Comparison of ENCODE assay signal across 8 cellular contexts in the genomic region with DNA sequence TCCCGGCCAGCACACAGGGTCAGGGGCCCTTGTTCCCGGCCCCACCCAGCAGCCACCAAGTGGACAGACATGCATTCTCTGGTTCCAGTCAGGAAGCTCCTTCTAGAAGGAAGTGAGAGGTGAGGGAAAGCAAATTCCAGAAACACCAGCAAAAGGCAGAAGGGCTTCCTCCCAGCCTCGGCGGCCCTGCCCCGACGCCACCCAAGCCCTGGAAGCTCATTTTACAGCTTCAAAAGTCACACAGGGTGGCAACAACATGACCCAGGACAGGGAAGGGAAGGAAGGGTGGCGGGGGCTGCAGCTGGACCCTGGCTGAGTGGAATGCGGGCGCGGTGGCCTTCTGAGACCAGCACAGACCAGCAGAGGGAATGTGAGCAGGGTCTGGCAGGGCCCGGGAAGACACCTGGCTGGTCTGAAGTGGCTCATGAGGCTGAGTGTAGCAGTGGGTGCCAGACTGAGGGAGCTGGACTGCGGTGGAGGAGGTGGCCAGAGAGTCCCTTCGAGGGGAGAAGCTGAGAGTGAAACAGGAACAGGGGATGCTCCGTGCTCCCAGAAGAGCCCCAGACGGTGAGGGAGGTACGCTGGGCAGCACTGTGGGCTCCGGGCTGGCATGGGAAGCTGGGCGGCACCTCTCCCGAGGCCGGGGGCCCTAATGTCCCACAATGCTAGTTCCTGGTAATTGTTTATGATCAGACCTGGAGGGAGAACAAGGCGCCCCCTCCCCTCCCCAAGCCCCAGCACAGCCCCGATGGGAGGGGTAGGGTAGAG. TPM values are rescaled to one million over a fixed set of nuclear protein-coding genes. Genes with fewer than 3 reads are reported as not detected.
DNase-seq lines count a peak whose midpoint lies in the region; ATAC-seq, FAIRE-seq and TF ChIP-seq lines count a peak whose summit lies in the region.

No MANE protein-coding gene starts in this region.

- no peak for TF ChIP-seq CTCF in 22Rv1 (IDR thresholded peaks at IDR 0.05)
- no peak for TF ChIP-seq CTCF in chondrocyte (IDR thresholded peaks at IDR 0.05)

- CTCF ChIA-PET in naive thymus-derived CD4-positive, alpha-beta T cell (lab: Charles Lee), result interaction anchor here (0.9 to 3.3 kb wide), 6 partner anchors 9 to 165 kb away, joined by 3 to 17 read pairs (median 6); partner anchors contain the start of gene WBP2

- intact Hi-C loops in naive thymus-derived CD4-positive, alpha-beta T cell (cut with micrococcal nuclease), result loop anchor here in 1 of 2 donors (2.0 kb wide), 1 partner anchor 15 kb away; no protein-coding TSS in a partner anchor

- ATAC-seq in naive thymus-derived CD4-positive, alpha-beta T cell, result no peak
- ATAC-seq in HG02981 (IDR thresholded peaks at IDR 0.05; ENCODE audit: unreplicated experiment), result no peak
- ATAC-seq in GM21737 (IDR thresholded peaks at IDR 0.05; ENCODE audit: unreplicated experiment), result no peak

- DNase-seq in LoVo (ENCODE audit: low spot score) (peak; percentile 70), chondrocyte (ENCODE audit: low spot score) (no peak), epidermal melanocyte (ENCODE audit: insufficient read length, low spot score) (no peak), HTR-8/SVneo (ENCODE audit: insufficient read length, low spot score) (no peak)
- no peak for DNase-seq in naive thymus-derived CD4-positive, alpha-beta T cell

- H3K27ac ChIP-seq in 22Rv1, result peak overlapping the region; percentile 40
- H3K27ac ChIP-seq in naive thymus-derived CD4-positive, alpha-beta T cell (ENCODE audit: low read depth, low read length), result peak overlapping the region; percentile 97

- no peak overlapping the region for H3K4me3 ChIP-seq in naive thymus-derived CD4-positive, alpha-beta T cell (ENCODE audit: low read length)

- no peak for FAIRE-seq in HTR-8/SVneo (lab: Jason Lieb, UNC)

- POLR2A ChIA-PET in naive thymus-derived CD4-positive, alpha-beta T cell (lab: Charles Lee), result interaction anchor here (1.0 to 16.6 kb wide), 9 partner anchors 9 to 70 kb away, joined by 4 to 238 read pairs (median 38); partner anchors contain the start of genes TRIM65, UNK and WBP2

- no peaks in the 10 kb centered on the region for H3K27me3 Mint-ChIP-seq in chondrocyte (ENCODE audit: low read depth)
- H3K27me3 Mint-ChIP-seq in naive thymus-derived CD4-positive, alpha-beta T cell, result no peaks in the 10 kb centered on the region

- no peaks in the 10 kb centered on the region for H3K27me3 ChIP-seq in naive thymus-derived CD4-positive, alpha-beta T cell (ENCODE audit: control insufficient read depth in 2 of 2, insufficient read depth in 2 of 2, low read length in 2 of 2)

- peaks cover 20% of the 10 kb centered on the region for H3K4me1 Mint-ChIP-seq in chondrocyte (ENCODE audit: low read depth)
- H3K4me1 Mint-ChIP-seq in naive thymus-derived CD4-positive, alpha-beta T cell, result peaks cover 4 to 36% (median 19%) of the 10 kb centered on the region in 7 donors

- H3K9me3 Mint-ChIP-seq in chondrocyte (ENCODE audit: low read depth), result no peaks in the 10 kb centered on the region
- no peaks in the 10 kb centered on the region for H3K9me3 Mint-ChIP-seq in naive thymus-derived CD4-positive, alpha-beta T cell

- no peak overlapping the region for H3K4me3 Mint-ChIP-seq in chondrocyte (ENCODE audit: unreplicated experiment)
- peak overlapping the region in 3 of 10 donors; percentile 33 to 69 (median 53) for H3K4me3 Mint-ChIP-seq in naive thymus-derived CD4-positive, alpha-beta T cell

- H3K36me3 Mint-ChIP-seq in chondrocyte (ENCODE audit: low read depth), result peaks cover 19% of the 10 kb centered on the region
- H3K36me3 Mint-ChIP-seq in naive thymus-derived CD4-positive, alpha-beta T cell, result peaks cover 0 to 28% (median 10%) of the 10 kb centered on the region in 5 donors

- H3K4me1 ChIP-seq in naive thymus-derived CD4-positive, alpha-beta T cell (ENCODE audit: control insufficient read depth in 2 of 2, insufficient read depth in 2 of 2, low read length in 2 of 2), result peaks cover 21 to 30% of the 10 kb centered on the region in 2 donors

- no peaks in the 10 kb centered on the region for H3K9me3 ChIP-seq in naive thymus-derived CD4-positive, alpha-beta T cell (ENCODE audit: control insufficient read depth in 2 of 3, low read length in 3 of 3)

- H3K36me3 ChIP-seq in naive thymus-derived CD4-positive, alpha-beta T cell (ENCODE audit: control insufficient read depth in 2 of 3, insufficient read depth in 3 of 3, low read length in 3 of 3), result peaks cover 11 to 67% (median 24%) of the 10 kb centered on the region in 3 experiments

- peak overlapping the region; percentile 82 for H3K27ac Mint-ChIP-seq in chondrocyte (ENCODE audit: unreplicated experiment)
- H3K27ac Mint-ChIP-seq in naive thymus-derived CD4-positive, alpha-beta T cell, result peak overlapping the region in 6 of 9 donors; percentile 28 to 82 (median 72)

RNA-seq across cellular contexts. Expression of gene UNC13D, which starts 1.9 kb away (rescaled TPM):
- total RNA-seq in chondrocyte, result 1.1 to 3.1 TPM (median 1.5 TPM) in 3 replicates
- 100 to 1,000 TPM; 145 to 201 (median 152) TPM for total RNA-seq in naive thymus-derived CD4-positive, alpha-beta T cell
- 10 to 100 TPM; 44.5 to 83.3 TPM for polyA plus RNA-seq in naive thymus-derived CD4-positive, alpha-beta T cell

RNA-seq across cellular contexts. Expression of gene WBP2, which starts 9.0 kb away (rescaled TPM):
- 45.0 to 62.5 TPM (median 56.5 TPM) in 3 replicates for total RNA-seq in chondrocyte
- 100 to 1,000 TPM in 3 of 5 experiments, 10 to 100 TPM in 2; 87.7 to 159 (median 112) TPM for total RNA-seq in naive thymus-derived CD4-positive, alpha-beta T cell
- 10 to 100 TPM; 84.8 to 99.4 TPM for polyA plus RNA-seq in naive thymus-derived CD4-positive, alpha-beta T cell

RNA-seq across cellular contexts. Expression of gene TRIM47, which starts 32.3 kb away (rescaled TPM):
- 33.9 to 50.6 TPM (median 46.3 TPM) in 3 replicates for total RNA-seq in chondrocyte
- 10 to 100 TPM in 1 of 5 experiments, 1 to 10 TPM in 4; 2.5 to 25.6 (median 8.7) TPM for total RNA-seq in naive thymus-derived CD4-positive, alpha-beta T cell
- 1 to 10 TPM; 6.3 to 7.7 TPM for polyA plus RNA-seq in naive thymus-derived CD4-positive, alpha-beta T cell

RNA-seq across cellular contexts. Expression of gene TRIM65, which starts 50.6 kb away (rescaled TPM):
- 25.2 to 27.1 TPM (median 27.0 TPM) in 3 replicates for total RNA-seq in chondrocyte
- total RNA-seq in naive thymus-derived CD4-positive, alpha-beta T cell, result 10 to 100 TPM; 20.9 to 37.7 (median 29.6) TPM
- polyA plus RNA-seq in naive thymus-derived CD4-positive, alpha-beta T cell, result 10 to 100 TPM; 14.9 to 29.6 TPM

RNA-seq across cellular contexts. Expression of gene MRPL38, which starts 58.6 kb away (rescaled TPM):
- 47.4 to 53.3 TPM (median 49.8 TPM) in 3 replicates for total RNA-seq in chondrocyte
- 100 to 1,000 TPM in 4 of 5 experiments, 10 to 100 TPM in 1; 81.0 to 154 (median 128) TPM for total RNA-seq in naive thymus-derived CD4-positive, alpha-beta T cell
- polyA plus RNA-seq in naive thymus-derived CD4-positive, alpha-beta T cell, result 10 to 100 TPM; 64.6 to 72.2 TPM

Comparison
In these comparisons a context has a peak if more than half of its experiments do, and no peak if none do; other contexts are left out.
1. RNA of gene UNC13D, which starts 1.9 kb away (total RNA-seq): 145 to 201 TPM in naive thymus-derived CD4-positive, alpha-beta T cell; 1.1 to 3.1 TPM in chondrocyte; every median in the first group is over 10 times any median in the second.